12 cellular contexts compared by ENCODE assay signal in the genomic region with DNA sequence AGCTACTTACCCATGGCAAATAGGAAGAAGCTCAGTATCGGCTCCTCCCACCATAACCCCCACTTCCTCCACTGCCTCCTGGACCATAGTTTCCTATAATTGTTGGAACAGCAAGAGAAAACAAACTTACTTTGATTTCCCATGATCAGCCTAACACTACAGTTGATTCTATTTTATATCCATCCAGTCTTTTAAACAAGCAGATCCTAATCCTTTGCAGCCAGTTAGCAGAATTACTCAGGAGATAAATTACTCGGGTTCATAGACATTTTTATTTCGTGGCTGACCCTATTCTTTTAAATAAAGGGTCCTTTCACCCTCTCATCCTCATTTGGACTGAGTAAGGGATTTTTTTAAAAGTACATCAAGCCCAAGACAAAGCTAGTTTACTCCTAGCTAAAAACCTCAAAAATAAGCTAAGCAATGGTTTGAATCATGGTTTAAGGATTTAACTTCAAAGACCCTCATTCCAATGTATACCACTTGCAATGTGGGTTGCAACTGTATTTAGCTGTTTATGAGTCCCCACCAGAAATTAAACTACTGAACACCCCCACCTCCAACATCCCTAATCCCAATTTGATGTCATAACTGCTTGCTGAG. TPM values are rescaled to one million over a fixed set of nuclear protein-coding genes. Genes with fewer than 3 reads are reported as not detected.
DNase-seq lines count a peak whose midpoint lies in the region; ATAC-seq and TF ChIP-seq lines count a peak whose summit lies in the region.
"Had no signal": no experiment of that assay in that cellular context is flagged by ENCODE, and none has a peak within 500 bp of the region (broad histone marks: within the 10 kb centered on the region; RNA-seq: fewer than 3 reads in every experiment).

No MANE protein-coding gene starts in this region.

- peaks cover 94% of the 10 kb centered on the region for H3K36me3 Mint-ChIP-seq in activated CD4-positive, alpha-beta T cell treated with anti-CD3 and anti-CD28 coated beads, Interleukin-2, amount 10 ng/mL, durations not matched to agents 24 days and 14 days (ENCODE audit: low read depth)
- H3K36me3 Mint-ChIP-seq in activated naive CD8-positive, alpha-beta T cell treated with anti-CD3 and anti-CD28 coated beads, Interleukin-2, amount 10 ng/mL, durations not matched to agents 7 days and 5 days = peaks cover 76% of the 10 kb centered on the region

- peaks cover 79% of the 10 kb centered on the region for H3K4me1 Mint-ChIP-seq in activated CD4-positive, alpha-beta T cell treated with anti-CD3 and anti-CD28 coated beads, Interleukin-2, amount 10 ng/mL, durations not matched to agents 24 days and 14 days
- H3K4me1 Mint-ChIP-seq in activated naive CD8-positive, alpha-beta T cell treated with anti-CD3 and anti-CD28 coated beads, Interleukin-2, amount 10 ng/mL, durations not matched to agents 7 days and 5 days = peaks cover 84% of the 10 kb centered on the region

- peak overlapping the region; percentile 90 for H3K27ac Mint-ChIP-seq in activated CD4-positive, alpha-beta T cell treated with anti-CD3 and anti-CD28 coated beads, Interleukin-2, amount 10 ng/mL, durations not matched to agents 24 days and 14 days
- peak overlapping the region; percentile 55 for H3K27ac Mint-ChIP-seq in activated naive CD8-positive, alpha-beta T cell treated with anti-CD3 and anti-CD28 coated beads, Interleukin-2, amount 10 ng/mL, durations not matched to agents 7 days and 5 days

- TF ChIP-seq CTCF in neutrophil (IDR thresholded peaks at IDR 0.05) = no peak

- H3K36me3 ChIP-seq in neutrophil = peaks cover 98% of the 10 kb centered on the region

- no peaks in the 10 kb centered on the region for H3K27me3 ChIP-seq in neutrophil

- H3K9me3 Mint-ChIP-seq in activated CD4-positive, alpha-beta T cell treated with anti-CD3 and anti-CD28 coated beads, Interleukin-2, amount 10 ng/mL, durations not matched to agents 24 days and 14 days = no peaks in the 10 kb centered on the region
- no peaks in the 10 kb centered on the region for H3K9me3 Mint-ChIP-seq in activated naive CD8-positive, alpha-beta T cell treated with anti-CD3 and anti-CD28 coated beads, Interleukin-2, amount 10 ng/mL, durations not matched to agents 7 days and 5 days

- peak overlapping the region; percentile 84 for H3K4me3 Mint-ChIP-seq in activated CD4-positive, alpha-beta T cell treated with anti-CD3 and anti-CD28 coated beads, Interleukin-2, amount 10 ng/mL, durations not matched to agents 24 days and 14 days
- H3K4me3 Mint-ChIP-seq in activated naive CD8-positive, alpha-beta T cell treated with anti-CD3 and anti-CD28 coated beads, Interleukin-2, amount 10 ng/mL, durations not matched to agents 7 days and 5 days = peak overlapping the region; percentile 85

- ATAC-seq in activated naive CD8-positive, alpha-beta T cell treated with anti-CD3 and anti-CD28 coated beads, Interleukin-2, amount 10 ng/mL, durations not matched to agents 7 days and 5 days (ENCODE audit: low read depth) = no peak
- ATAC-seq in HG02798 (IDR thresholded peaks at IDR 0.05; ENCODE audit: poor library complexity, unreplicated experiment) = no peak
- ATAC-seq in HG03469 (IDR thresholded peaks at IDR 0.05; ENCODE audit: unreplicated experiment) = no peak

- no peak for DNase-seq in activated CD4-positive, alpha-beta T cell treated with anti-CD3 and anti-CD28 coated beads, Interleukin-2, amount 10 ng/mL, durations not matched to agents 24 days and 14 days
- no peak for DNase-seq in activated CD4-positive, alpha-beta T cell treated with anti-CD3 and anti-CD28 coated beads, Interleukin-2, amount 50 U/mL, for 1 hour
- peak; percentile 52 for DNase-seq in NAMALWA (ENCODE audit: low spot score)
- no peak for DNase-seq in activated naive CD8-positive, alpha-beta T cell treated with anti-CD3 and anti-CD28 coated beads, Interleukin-2, amount 10 ng/mL, durations not matched to agents 7 days and 5 days
- no peak for DNase-seq in nucleus accumbens (lab: John Stamatoyannopoulos, UW)
- DNase-seq: GF-D8; NCI-H226; stimulated activated naive CD4-positive, alpha-beta T cell treated with Interleukin-2 at 50 U/mL for 16 hours; SW 1271 had no signal

- no peaks in the 10 kb centered on the region for H3K27me3 Mint-ChIP-seq in activated CD4-positive, alpha-beta T cell treated with anti-CD3 and anti-CD28 coated beads, Interleukin-2, amount 10 ng/mL, durations not matched to agents 24 days and 14 days
- H3K27me3 Mint-ChIP-seq in activated naive CD8-positive, alpha-beta T cell treated with anti-CD3 and anti-CD28 coated beads, Interleukin-2, amount 10 ng/mL, durations not matched to agents 7 days and 5 days = no peaks in the 10 kb centered on the region

- no peaks in the 10 kb centered on the region for H3K9me3 ChIP-seq in neutrophil

- intact Hi-C loops in activated CD4-positive, alpha-beta T cell treated with anti-CD3 and anti-CD28 coated beads, Interleukin-2, amount 10 ng/mL, durations not matched to agents 24 days and 14 days (cut with micrococcal nuclease) = no loop called here

- H3K4me1 ChIP-seq in neutrophil (ENCODE audit: control insufficient read depth in 1 of 2, insufficient read depth in 1 of 2, low read depth in 1 of 2, low read length in 1 of 2) = peaks cover 25 to 33% of the 10 kb centered on the region in 2 experiments

- peak overlapping the region; percentile 18 for H3K27ac ChIP-seq in neutrophil

- POLR2A ChIA-PET in activated naive CD8-positive, alpha-beta T cell treated with anti-CD3 and anti-CD28 coated beads, Interleukin-2, amount 10 ng/mL, durations not matched to agents 7 days and 5 days (lab: Charles Lee) = interaction anchor here (0.7 to 5.2 kb wide), 13 partner anchors 9 to 103 kb away, joined by 3 to 51 read pairs (median 5); partner anchors contain the start of genes CBX3, HNRNPA2B1, NFE2L3 and SNX10

- H3K4me3 ChIP-seq in neutrophil (ENCODE audit: low read depth in 1 of 2, low read length in 1 of 2) = no peak overlapping the region

RNA-seq across cellular contexts. Expression of gene HNRNPA2B1, which starts 8.0 kb away (rescaled TPM):
- total RNA-seq in activated CD4-positive, alpha-beta T cell treated with anti-CD3 and anti-CD28 coated beads, Interleukin-2, amount 10 ng/mL, durations not matched to agents 24 days and 14 days = 862 and 873 TPM in 2 replicates
- total RNA-seq in activated naive CD8-positive, alpha-beta T cell treated with anti-CD3 and anti-CD28 coated beads, Interleukin-2, amount 10 ng/mL, durations not matched to agents 7 days and 5 days = 100 to 1,000 TPM; 653 to 667 TPM

RNA-seq across cellular contexts. Expression of gene CBX3, which starts 9.0 kb away (rescaled TPM):
- 307 and 313 TPM in 2 replicates for total RNA-seq in activated CD4-positive, alpha-beta T cell treated with anti-CD3 and anti-CD28 coated beads, Interleukin-2, amount 10 ng/mL, durations not matched to agents 24 days and 14 days
- total RNA-seq in activated naive CD8-positive, alpha-beta T cell treated with anti-CD3 and anti-CD28 coated beads, Interleukin-2, amount 10 ng/mL, durations not matched to agents 7 days and 5 days = 100 to 1,000 TPM; 227 to 235 TPM

RNA-seq across cellular contexts. Expression of gene NFE2L3, which starts 40.6 kb away (rescaled TPM):
- total RNA-seq in activated CD4-positive, alpha-beta T cell treated with anti-CD3 and anti-CD28 coated beads, Interleukin-2, amount 10 ng/mL, durations not matched to agents 24 days and 14 days = 67.8 and 68.7 TPM in 2 replicates
- total RNA-seq in activated naive CD8-positive, alpha-beta T cell treated with anti-CD3 and anti-CD28 coated beads, Interleukin-2, amount 10 ng/mL, durations not matched to agents 7 days and 5 days = 10 to 100 TPM in 1 of 2 experiments, 1 to 10 TPM in 1; 10.0 to 10.3 TPM
